ENCODE assay signal across 18 cellular contexts in genomic region chr1:168170552-168171508, GRCh38. TPM values are rescaled to one million over a fixed set of nuclear protein-coding genes. Genes with fewer than 3 reads are reported as not detected.
A peak's percentile ranks its signal among the peaks of the same experiment; 100 is the strongest.
DNase-seq lines count a peak whose midpoint lies in the region; ATAC-seq, FAIRE-seq and TF ChIP-seq lines count a peak whose summit lies in the region.
"Had no signal": no experiment of that assay in that cellular context is flagged by ENCODE, and none has a peak within 500 bp of the region (broad histone marks: within the 10 kb centered on the region; RNA-seq: fewer than 3 reads in every experiment).

No MANE protein-coding gene starts in this region.

- no peaks in the 10 kb centered on the region for H3K36me3 ChIP-seq in BLaER1
- H3K36me3 ChIP-seq in OCI-LY1 (ENCODE audit: insufficient read depth, low read length) = no peaks in the 10 kb centered on the region
- H3K36me3 ChIP-seq in BE2C = no peaks in the 10 kb centered on the region
- no peaks in the 10 kb centered on the region for H3K36me3 ChIP-seq in smooth muscle cell (ENCODE audit: low read depth)
- H3K36me3 ChIP-seq: SJCRH30, vagina had no signal

- H3K9me2 ChIP-seq in OCI-LY1 (ENCODE audit: low read depth, low read length) = no peaks in the 10 kb centered on the region

- H3K4me3 Mint-ChIP-seq in memory B cell = no peak overlapping the region
- H3K4me3 Mint-ChIP-seq: activated naive CD8-positive, alpha-beta T cell; activated T-cell treated with anti-CD3 and anti-CD28 coated beads, Interleukin-2, amount 50 U/mL, for 24 hours had no signal

- intact Hi-C loops in left colon (cut with DNase I, micrococcal nuclease) = no loop called here

- H3K9ac ChIP-seq in BLaER1 (no peak overlapping the region), OCI-LY1 (ENCODE audit: low read length) (no peak overlapping the region), smooth muscle cell (ENCODE audit: low read depth) (no peak overlapping the region)

- H3K79me2 ChIP-seq in OCI-LY1 (ENCODE audit: insufficient read depth, low read length) (no peaks in the 10 kb centered on the region), smooth muscle cell (ENCODE audit: low read depth) (no peaks in the 10 kb centered on the region)

- H3K4me3 ChIP-seq in BLaER1 = no peak overlapping the region
- no peak overlapping the region for H3K4me3 ChIP-seq in OCI-LY1 (ENCODE audit: low read depth, low read length, poor library complexity, severe bottlenecking)
- no peak overlapping the region for H3K4me3 ChIP-seq in BE2C (ENCODE audit: low read depth, low read length)
- H3K4me3 ChIP-seq in smooth muscle cell = no peak overlapping the region
- H3K4me3 ChIP-seq: SJCRH30, vagina had no signal

- peak overlapping the region; percentile 85; the same call in 1 of the 2 replicates for H2AFZ ChIP-seq in OCI-LY1 (ENCODE audit: low read length)
- no peak overlapping the region for H2AFZ ChIP-seq in smooth muscle cell (ENCODE audit: low read depth)

- peaks cover 2% of the 10 kb centered on the region for H3K9me3 Mint-ChIP-seq in memory B cell
- H3K9me3 Mint-ChIP-seq: activated T-cell treated with anti-CD3 and anti-CD28 coated beads, Interleukin-2, amount 50 U/mL, for 24 hours had no signal

- ATAC-seq in memory B cell (ENCODE audit: low read depth) (peak; percentile 53), left colon (no peak)
- ATAC-seq: esophagus mucosa had no signal

- DNase-seq in GM19239 (ENCODE audit: insufficient read length, low spot score) = no peak
- no peak for DNase-seq in memory B cell (ENCODE audit: low spot score in 2 of 2)
- no peak for DNase-seq in BE2C
- no peak for DNase-seq in T-helper 9 cell
- no peak for DNase-seq in left colon
- no peak for DNase-seq in smooth muscle cell (lab: John Stamatoyannopoulos, UW; ENCODE audit: unreplicated experiment)
- DNase-seq: activated T-cell treated with anti-CD3 and anti-CD28 coated beads, Interleukin-2, amount 50 U/mL, for 24 hours; Calu3; hippocampal formation; NCI-H2029; stimulated activated CD4-positive, alpha-beta T cell treated with anti-CD3 and anti-CD28 coated beads, Interleukin-15, amount 100 ng/mL, for 24 hours had no signal

- H3K27ac ChIP-seq in BLaER1 (no peak overlapping the region), OCI-LY1 (ENCODE audit: low read depth, low read length, poor library complexity, severe bottlenecking) (no peak overlapping the region), smooth muscle cell (ENCODE audit: low read depth) (no peak overlapping the region)
- H3K27ac ChIP-seq: SJCRH30, vagina had no signal

- peaks cover 4% of the 10 kb centered on the region for H3K4me1 Mint-ChIP-seq in memory B cell

- peak overlapping the region; percentile 29 for H3K4me2 ChIP-seq in BLaER1
- H3K4me2 ChIP-seq in OCI-LY1 (ENCODE audit: low read length) = no peak overlapping the region
- no peak overlapping the region for H3K4me2 ChIP-seq in smooth muscle cell

- WGBS in smooth muscle cell (ENCODE audit: low lambda C conversion rate) = 82% methylated on average over 7 of the region's 7 CpGs

- TF ChIP-seq CTCF in OCI-LY1 (IDR thresholded peaks at IDR 0.05; ENCODE audit: low read length) (no peak), BE2C (IDR thresholded peaks at IDR 0.05; ENCODE audit: low read depth, low read length) (no peak), smooth muscle cell (IDR thresholded peaks at IDR 0.05; ENCODE audit: borderline replicate concordance, insufficient read depth, poor library complexity, severe bottlenecking) (no peak)

- peaks cover 3% of the 10 kb centered on the region for H3K36me3 Mint-ChIP-seq in memory B cell
- H3K36me3 Mint-ChIP-seq: activated naive CD8-positive, alpha-beta T cell had no signal

- H3K27ac Mint-ChIP-seq in memory B cell = no peak overlapping the region
- H3K27ac Mint-ChIP-seq: activated naive CD8-positive, alpha-beta T cell; activated T-cell treated with anti-CD3 and anti-CD28 coated beads, Interleukin-2, amount 50 U/mL, for 24 hours had no signal

- H3K27me3 ChIP-seq in BLaER1 = no peaks in the 10 kb centered on the region
- no peaks in the 10 kb centered on the region for H3K27me3 ChIP-seq in OCI-LY1 (ENCODE audit: insufficient read depth, low read length)
- H3K27me3 ChIP-seq in BE2C = no peaks in the 10 kb centered on the region
- H3K27me3 ChIP-seq in smooth muscle cell (ENCODE audit: low read depth) = no peaks in the 10 kb centered on the region
- H3K27me3 ChIP-seq: SJCRH30, vagina had no signal

- FAIRE-seq in GM19239 (lab: Jason Lieb, UNC) = peak; percentile 4
- FAIRE-seq: TTC549 had no signal

- no peaks in the 10 kb centered on the region for H4K20me1 ChIP-seq in BLaER1
- no peaks in the 10 kb centered on the region for H4K20me1 ChIP-seq in OCI-LY1 (ENCODE audit: insufficient read depth, low read length)
- H4K20me1 ChIP-seq in smooth muscle cell (ENCODE audit: low read depth) = no peaks in the 10 kb centered on the region

- H3K4me1 ChIP-seq in BLaER1 (peaks cover 7% of the 10 kb centered on the region), OCI-LY1 (ENCODE audit: insufficient read depth, low read length, severe bottlenecking) (peaks cover 7% of the 10 kb centered on the region), BE2C (no peaks in the 10 kb centered on the region), smooth muscle cell (ENCODE audit: low read depth) (no peaks in the 10 kb centered on the region)
- H3K4me1 ChIP-seq: SJCRH30, vagina had no signal

- peaks cover 7% of the 10 kb centered on the region for H3K27me3 Mint-ChIP-seq in memory B cell

- H3F3A ChIP-seq in OCI-LY1 (ENCODE audit: insufficient read depth, low read length) (no peaks in the 10 kb centered on the region), smooth muscle cell (ENCODE audit: low read depth) (no peaks in the 10 kb centered on the region)

- H3K9me3 ChIP-seq in BLaER1 (no peaks in the 10 kb centered on the region), OCI-LY1 (ENCODE audit: low read length) (no peaks in the 10 kb centered on the region), BE2C (no peaks in the 10 kb centered on the region), smooth muscle cell (replicated peaks; ENCODE audit: low read depth) (no peaks in the 10 kb centered on the region)
- H3K9me3 ChIP-seq: SJCRH30, vagina had no signal

RNA-seq across cellular contexts. Expression of gene TIPRL, which starts 7.9 kb away (rescaled TPM):
- 52.4 TPM for polyA plus RNA-seq in BE2C (2012; ENCODE audit: insufficient read depth, insufficient read length, low read depth)
- total RNA-seq in left colon (10 to 100 TPM; 33.5 to 36.3 TPM), smooth muscle cell (33.4 and 45.9 TPM in 2 replicates)
- polyA plus RNA-seq in smooth muscle cell = 31.0 and 38.9 TPM in 2 replicates

RNA-seq across cellular contexts. Expression of gene GPR161, which starts 34.1 kb away (rescaled TPM):
- 0.14 TPM for polyA plus RNA-seq in BE2C (2012; ENCODE audit: insufficient read depth, insufficient read length, low read depth)
- total RNA-seq in left colon (1 to 10 TPM; 3.4 to 7.2 TPM), smooth muscle cell (9.7 and 9.9 TPM in 2 replicates)
- polyA plus RNA-seq in smooth muscle cell = 23.3 and 25.4 TPM in 2 replicates

RNA-seq across cellular contexts. Expression of gene SFT2D2, which starts 55.0 kb away (rescaled TPM):
- polyA plus RNA-seq in BE2C (2012; ENCODE audit: insufficient read depth, insufficient read length, low read depth) = 4.9 TPM
- total RNA-seq in left colon (10 to 100 TPM; 77.9 to 83.6 TPM), smooth muscle cell (25.7 and 26.2 TPM in 2 replicates)
- 12.7 and 19.9 TPM in 2 replicates for polyA plus RNA-seq in smooth muscle cell
